ENCODE assay signal across 9 cellular contexts in the genomic region with DNA sequence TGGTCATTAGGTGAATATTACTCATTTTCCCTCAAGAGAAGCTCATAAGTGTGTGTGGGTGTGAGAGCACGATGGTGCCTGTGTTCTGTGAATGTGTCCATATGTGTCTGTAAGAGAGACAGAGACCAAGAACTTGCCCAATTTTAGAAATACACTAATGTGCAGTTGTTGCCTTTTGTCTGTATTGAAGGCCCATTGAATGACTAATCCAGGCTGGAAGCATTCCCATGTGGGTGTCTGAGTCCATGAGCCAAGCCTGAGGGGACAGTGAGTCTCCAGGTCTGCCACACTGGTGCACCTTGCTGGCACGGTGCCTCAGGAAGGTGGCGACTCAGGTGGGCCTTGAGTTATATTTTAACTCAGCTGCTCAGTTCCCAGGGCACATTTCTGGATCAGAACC. TPM values are rescaled to one million over a fixed set of nuclear protein-coding genes. Genes with fewer than 3 reads are reported as not detected.
DNase-seq lines count a peak whose midpoint lies in the region; ATAC-seq and TF ChIP-seq lines count a peak whose summit lies in the region.
"Had no signal": no experiment of that assay in that cellular context is flagged by ENCODE, and none has a peak within 500 bp of the region (broad histone marks: within the 10 kb centered on the region; RNA-seq: fewer than 3 reads in every experiment).

No MANE protein-coding gene starts in this region.

- no peaks in the 10 kb centered on the region for H3K27me3 Mint-ChIP-seq in CD4-positive, CD25-positive, alpha-beta regulatory T cell
- H3K27me3 Mint-ChIP-seq in T-helper 17 cell: no peaks in the 10 kb centered on the region

- intact Hi-C loops in prostate gland (cut with DNase I): loop anchor here (10.0 kb wide), 1 partner anchor 312 kb away; no protein-coding TSS in a partner anchor

- peaks cover 28% of the 10 kb centered on the region for H3K36me3 Mint-ChIP-seq in CD4-positive, CD25-positive, alpha-beta regulatory T cell
- peaks cover 7% of the 10 kb centered on the region for H3K36me3 Mint-ChIP-seq in T-helper 17 cell (ENCODE audit: low read depth)

- peaks cover 10 to 38% (median 22%) of the 10 kb centered on the region in 4 donors for H3K4me1 Mint-ChIP-seq in CD4-positive, CD25-positive, alpha-beta regulatory T cell
- H3K4me1 Mint-ChIP-seq in T-helper 17 cell: peaks cover 29% of the 10 kb centered on the region

- no peak for TF ChIP-seq CTCF in right atrium auricular region (IDR thresholded peaks at IDR 0.05)
- no peak for TF ChIP-seq CTCF in prostate gland (IDR thresholded peaks at IDR 0.05)

- no peak for DNase-seq in CD4-positive, CD25-positive, alpha-beta regulatory T cell
- DNase-seq in T-helper 17 cell (no peak), right atrium auricular region (ENCODE audit: low spot score) (no peak), G401 (ENCODE audit: low spot score) (no peak), prostate gland (ENCODE audit: low spot score) (no peak)
- DNase-seq: NCI-H510A treated with DMSO at 0.1 percent for 48 hours had no signal

- H3K4me3 Mint-ChIP-seq in CD4-positive, CD25-positive, alpha-beta regulatory T cell: no peak overlapping the region
- no peak overlapping the region for H3K4me3 Mint-ChIP-seq in T-helper 17 cell

- no peak for TF ChIP-seq POLR2A in prostate gland (IDR thresholded peaks at IDR 0.05)

- no peak for ATAC-seq in CD4-positive, CD25-positive, alpha-beta regulatory T cell (ENCODE audit: low read depth in 2 of 2)
- ATAC-seq in GM21529 (IDR thresholded peaks at IDR 0.05; ENCODE audit: unreplicated experiment) (peak; percentile 8), T-helper 17 cell (no peak), HG03469 (IDR thresholded peaks at IDR 0.05; ENCODE audit: unreplicated experiment) (no peak), HG02973 (IDR thresholded peaks at IDR 0.05; ENCODE audit: unreplicated experiment) (no peak)

- H3K27me3 ChIP-seq in CD4-positive, CD25-positive, alpha-beta regulatory T cell (ENCODE audit: control insufficient read depth, insufficient read depth, low read length): no peaks in the 10 kb centered on the region
- H3K27me3 ChIP-seq in right atrium auricular region (no peaks in the 10 kb centered on the region), prostate gland (replicated peaks; ENCODE audit: insufficient read depth) (no peaks in the 10 kb centered on the region)

- 52% methylated on average over 3 of the region's 3 CpGs for WGBS in prostate gland

- in situ Hi-C loops in G401 (cut with HindIII; ENCODE audit: low sequenced_read_pairs): no loop called here

- H3K27ac Mint-ChIP-seq in CD4-positive, CD25-positive, alpha-beta regulatory T cell: peak overlapping the region in 2 of 3 donors; percentile 60 to 77
- H3K27ac Mint-ChIP-seq in T-helper 17 cell: peak overlapping the region; percentile 89

- H3K9me3 ChIP-seq in CD4-positive, CD25-positive, alpha-beta regulatory T cell (ENCODE audit: control insufficient read depth in 2 of 2, low read length in 2 of 2): no peaks in the 10 kb centered on the region
- H3K9me3 ChIP-seq in T-helper 17 cell (ENCODE audit: control insufficient read depth, low read length, poor library complexity, severe bottlenecking) (no peaks in the 10 kb centered on the region), right atrium auricular region (no peaks in the 10 kb centered on the region), prostate gland (no peaks in the 10 kb centered on the region)

- peaks cover 28% of the 10 kb centered on the region for H3K36me3 ChIP-seq in CD4-positive, CD25-positive, alpha-beta regulatory T cell (ENCODE audit: control insufficient read depth, insufficient read depth, low read length)
- H3K36me3 ChIP-seq in right atrium auricular region: peaks cover 18% of the 10 kb centered on the region
- H3K36me3 ChIP-seq in prostate gland: no peaks in the 10 kb centered on the region

- H3K27ac ChIP-seq in CD4-positive, CD25-positive, alpha-beta regulatory T cell (ENCODE audit: insufficient read depth, low read length, poor library complexity, severe bottlenecking): peak overlapping the region; percentile 71
- H3K27ac ChIP-seq in right atrium auricular region (peak overlapping the region; percentile 8 to 83), prostate gland (no peak overlapping the region)

- peak overlapping the region; percentile 19 for H3K4me3 ChIP-seq in CD4-positive, CD25-positive, alpha-beta regulatory T cell (ENCODE audit: low read depth, low read length)
- H3K4me3 ChIP-seq in right atrium auricular region (no peak overlapping the region), prostate gland (no peak overlapping the region)

- peaks cover 24% of the 10 kb centered on the region for H3K4me1 ChIP-seq in CD4-positive, CD25-positive, alpha-beta regulatory T cell (ENCODE audit: control insufficient read depth, insufficient read depth, low read length, poor library complexity, severe bottlenecking)
- H3K4me1 ChIP-seq in right atrium auricular region (peaks cover 0 to 41% of the 10 kb centered on the region in 2 donors), prostate gland (replicated peaks) (no peaks in the 10 kb centered on the region)

- H3K9me3 Mint-ChIP-seq in CD4-positive, CD25-positive, alpha-beta regulatory T cell: no peaks in the 10 kb centered on the region

RNA-seq across cellular contexts. Expression of a gene that starts 25.5 kb away (rescaled TPM):
- 314 TPM for total RNA-seq in CD4-positive, CD25-positive, alpha-beta regulatory T cell
- 10 to 100 TPM; 15.0 to 28.3 (median 21.1) TPM for polyA plus RNA-seq in CD4-positive, CD25-positive, alpha-beta regulatory T cell
- total RNA-seq in T-helper 17 cell (100 to 1,000 TPM; 198 to 207 TPM), right atrium auricular region (10 to 100 TPM; 15.9 to 30.5 TPM), prostate gland (100 to 1,000 TPM in 1 of 2 donors, 10 to 100 TPM in 1; 30.4 to 106 TPM)
- total RNA-seq in G401 (2014; rRNA removed; shearing (Covaris generic)): 21.0 and 31.0 TPM in 2 replicates

RNA-seq across cellular contexts. Expression of a gene that starts 55.2 kb away (rescaled TPM):
- 19.6 TPM for total RNA-seq in CD4-positive, CD25-positive, alpha-beta regulatory T cell
- polyA plus RNA-seq in CD4-positive, CD25-positive, alpha-beta regulatory T cell: 1 to 10 TPM; 1.8 to 3.1 (median 2.3) TPM
- total RNA-seq in T-helper 17 cell (10 to 100 TPM; 13.4 to 14.4 TPM), right atrium auricular region (10 to 100 TPM; 10.7 to 16.4 TPM), prostate gland (10 to 100 TPM; 22.6 to 23.5 TPM)
- 14.6 and 19.1 TPM in 2 replicates for total RNA-seq in G401 (2014; rRNA removed; shearing (Covaris generic))

Comparison
In these comparisons a context has a peak if more than half of its experiments do, and no peak if none do; other contexts are left out.
1. H3K27ac ChIP-seq: peak in CD4-positive, CD25-positive, alpha-beta regulatory T cell (single experiment) and right atrium auricular region (2 of 2); none in prostate gland (0 of 2).